ENCODE assay signal across 1 cellular context in genomic region chr9:106928350-106928749, GRCh38.
TF ChIP-seq lines count a peak whose summit lies in the region.

No MANE protein-coding gene starts in this region.

TF ChIP-seq in IMR-90, 13 proteins besides CTCF, POLR2A, EP300 and RAD21 (continued from another document):
- no peak for TF ChIP-seq FOS (IDR thresholded peaks at IDR 0.05; ENCODE audit: low read depth, low read length)
- TF ChIP-seq CEBPB (IDR thresholded peaks at IDR 0.05; ENCODE audit: low read depth, low read length): no peak
TF ChIP-seq in IMR-90: peak in this region for 0.
